19 cellular contexts compared by ENCODE assay signal in genomic region chr5:94113087-94113486, GRCh38.
"Had no signal": no experiment of that assay in that cellular context is flagged by ENCODE, and none has a peak within 500 bp of the region (broad histone marks: within the 10 kb centered on the region; RNA-seq: fewer than 3 reads in every experiment).

No MANE protein-coding gene starts in this region.

- H3K27ac ChIP-seq: coronary artery, dorsolateral prefrontal cortex, right atrium auricular region, tibial artery, upper lobe of right lung, vagina had no signal

- DNase-seq: dorsolateral prefrontal cortex; effector CD8-positive, alpha-beta T cell; heart left ventricle; hippocampal formation; left colon; left ventricle myocardium superior; naive thymus-derived CD4-positive, alpha-beta T cell; nephron progenitor cell; small intestine; stimulated activated CD4-positive, alpha-beta T cell treated with anti-CD3 and anti-CD28 coated beads, Interleukin-2, amount 100 ng/mL, for 48 hours; stimulated activated CD8-positive, alpha-beta memory T cell treated with anti-CD3 and anti-CD28 coated beads, Interleukin-4, amount 100 ng/mL, for 48 hours; tibial artery; upper lobe of right lung had no signal

- ATAC-seq: heart left ventricle; left colon; left ventricle myocardium superior; naive thymus-derived CD4-positive, alpha-beta T cell; stimulated activated effector memory CD8-positive, alpha-beta T cell treated with anti-CD3 and anti-CD28 coated beads, Interleukin-12 subunit alpha, Interleukin-12 subunit beta, amount 100 ng/mL, for 72 hours; upper lobe of right lung had no signal

- H3K27me3 ChIP-seq: dorsolateral prefrontal cortex, heart left ventricle, right atrium auricular region, tibial artery, upper lobe of right lung, vagina had no signal

- FAIRE-seq: frontal cortex, small intestine had no signal

- H3K4me3 ChIP-seq: coronary artery, heart left ventricle, right atrium auricular region, tibial artery, upper lobe of right lung, vagina had no signal

- H3K27ac Mint-ChIP-seq: nephron progenitor cell; stimulated activated effector memory CD8-positive, alpha-beta T cell treated with anti-CD3 and anti-CD28 coated beads, Interleukin-12 subunit alpha, Interleukin-12 subunit beta, amount 100 ng/mL, for 72 hours; stimulated activated naive CD8-positive, alpha-beta T cell treated with anti-CD3 and anti-CD28 coated beads, Interleukin-15, Interleukin-2, amounts not matched to agents 100 ng/mL and 50 ng/mL, for 24 hours had no signal

- H3K9me3 ChIP-seq: right atrium auricular region, upper lobe of right lung, vagina had no signal

- H3K36me3 ChIP-seq: heart left ventricle, right atrium auricular region, tibial artery, upper lobe of right lung, vagina had no signal

- H3K4me3 Mint-ChIP-seq: stimulated activated effector memory CD8-positive, alpha-beta T cell treated with anti-CD3 and anti-CD28 coated beads, Interleukin-12 subunit alpha, Interleukin-12 subunit beta, amount 100 ng/mL, for 72 hours had no signal
